ENCODE assay signal across 10 cellular contexts in genomic region chr2:174493549-174494331, GRCh38. TPM values are rescaled to one million over a fixed set of nuclear protein-coding genes. Genes with fewer than 3 reads are reported as not detected.
DNase-seq lines count a peak whose midpoint lies in the region; ATAC-seq and TF ChIP-seq lines count a peak whose summit lies in the region.
"Had no signal": no experiment of that assay in that cellular context is flagged by ENCODE, and none has a peak within 500 bp of the region (broad histone marks: within the 10 kb centered on the region; RNA-seq: fewer than 3 reads in every experiment).

No MANE protein-coding gene starts in this region.

- no peaks in the 10 kb centered on the region for H3K9me3 ChIP-seq in CD8-positive, alpha-beta T cell (ENCODE audit: low read length)
- H3K9me3 ChIP-seq in adrenal gland (replicated peaks in 1 of 3), result no peaks in the 10 kb centered on the region

- no peaks in the 10 kb centered on the region for H3K36me3 Mint-ChIP-seq in CD8-positive, alpha-beta T cell
- no peaks in the 10 kb centered on the region for H3K36me3 Mint-ChIP-seq in endothelial cell (ENCODE audit: low read depth, unreplicated experiment)

- peaks cover 65% of the 10 kb centered on the region for H3K4me1 ChIP-seq in CD8-positive, alpha-beta T cell (ENCODE audit: insufficient read depth, low read length)
- peaks cover 8% of the 10 kb centered on the region in 2 donors for H3K4me1 ChIP-seq in adrenal gland (replicated peaks in 1 of 2)

- no peak for TF ChIP-seq CTCF in CD8-positive, alpha-beta T cell (IDR thresholded peaks at IDR 0.05)
- no peak for TF ChIP-seq CTCF in adrenal gland (IDR thresholded peaks at IDR 0.05)
- TF ChIP-seq CTCF in lower leg skin (IDR thresholded peaks at IDR 0.05), result no peak
- no peak for TF ChIP-seq CTCF in endothelial cell (IDR thresholded peaks at IDR 0.05; ENCODE audit: unreplicated experiment)

- TF ChIP-seq POLR2A in adrenal gland (IDR thresholded peaks at IDR 0.05), result no peak
- TF ChIP-seq POLR2A in lower leg skin (IDR thresholded peaks at IDR 0.05), result no peak

- peak; percentile 39 for ATAC-seq in CD8-positive, alpha-beta T cell
- ATAC-seq in GM19452 (IDR thresholded peaks at IDR 0.05; ENCODE audit: unreplicated experiment) (peak; percentile 32), HG03280 (IDR thresholded peaks at IDR 0.05; ENCODE audit: unreplicated experiment) (peak; percentile 38)

- peak overlapping the region; percentile 71 for H3K27ac ChIP-seq in CD8-positive, alpha-beta T cell (ENCODE audit: low read depth, low read length)
- H3K27ac ChIP-seq in adrenal gland, result peak overlapping the region in 4 of 5 donors; percentile 19 to 65 (median 26)

- DNase-seq in CD8-positive, alpha-beta T cell, result peak in 3 of 7 experiments; percentile 14 to 54 (median 28)
- DNase-seq in adrenal gland (no peak), DMS53 (lab: John Stamatoyannopoulos, UW) (no peak), lower leg skin (ENCODE audit: low spot score in 2 of 2) (no peak), G401 (ENCODE audit: low spot score) (no peak), endothelial cell (ENCODE audit: low spot score) (no peak)
- DNase-seq: GF-D8, NCI-H1092 had no signal

- CTCF ChIA-PET in CD8-positive, alpha-beta T cell (lab: Charles Lee), result interaction anchor here (0.9 to 5.8 kb wide), 13 partner anchors 9 to 200 kb away, joined by 3 to 34 read pairs (median 5); partner anchors contain the start of gene WIPF1

- POLR2A ChIA-PET in CD8-positive, alpha-beta T cell (lab: Charles Lee), result interaction anchor here (0.6 to 2.9 kb wide), 13 partner anchors 9 to 1506 kb away, joined by 3 to 38 read pairs (median 3); partner anchors contain the start of gene WIPF1

- intact Hi-C loops in CD8-positive, alpha-beta T cell (cut with DNase I, micrococcal nuclease), result loop anchor here (1.0 to 10.0 kb wide), 4 partner anchors 8 to 281 kb away; no protein-coding TSS in a partner anchor
- intact Hi-C loops in adrenal gland (cut with DNase I), result no loop called here
- intact Hi-C loops in lower leg skin (cut with DNase I; ENCODE audit: low total_unique reads), result no loop called here

- peaks cover 77% of the 10 kb centered on the region for H3K4me1 Mint-ChIP-seq in CD8-positive, alpha-beta T cell (ENCODE audit: low read depth)
- peaks cover 12% of the 10 kb centered on the region for H3K4me1 Mint-ChIP-seq in endothelial cell (ENCODE audit: unreplicated experiment)

- whole genome bisulfite sequencing in adrenal gland, 4 donors, result 85 to 87% (median 86%) methylated on average over 11 of the region's 11 CpGs
- WGBS in lower leg skin, 2 donors, result 87% methylated on average over 11 of the region's 11 CpGs

- H3K27ac Mint-ChIP-seq in CD8-positive, alpha-beta T cell, result peak overlapping the region; percentile 97
- no peak overlapping the region for H3K27ac Mint-ChIP-seq in endothelial cell (ENCODE audit: unreplicated experiment)

- H3K4me3 ChIP-seq in CD8-positive, alpha-beta T cell (ENCODE audit: low read depth, low read length), result peak overlapping the region; percentile 44
- no peak overlapping the region for H3K4me3 ChIP-seq in adrenal gland
- no peak overlapping the region for H3K4me3 ChIP-seq in lower leg skin (ENCODE audit: low read depth, poor library complexity, severe bottlenecking)

- H3K27me3 ChIP-seq in CD8-positive, alpha-beta T cell (ENCODE audit: insufficient read depth, low read length), result no peaks in the 10 kb centered on the region
- H3K27me3 ChIP-seq in adrenal gland, result no peaks in the 10 kb centered on the region

- H3K4me3 Mint-ChIP-seq in CD8-positive, alpha-beta T cell, result peak overlapping the region; percentile 85
- no peak overlapping the region for H3K4me3 Mint-ChIP-seq in endothelial cell (ENCODE audit: unreplicated experiment)

- H3K9me3 Mint-ChIP-seq in CD8-positive, alpha-beta T cell, result no peaks in the 10 kb centered on the region
- H3K9me3 Mint-ChIP-seq in endothelial cell (ENCODE audit: unreplicated experiment), result no peaks in the 10 kb centered on the region

- no peaks in the 10 kb centered on the region for H3K27me3 Mint-ChIP-seq in CD8-positive, alpha-beta T cell (ENCODE audit: low read depth)
- no peaks in the 10 kb centered on the region for H3K27me3 Mint-ChIP-seq in endothelial cell (ENCODE audit: unreplicated experiment)

- H3K36me3 ChIP-seq in CD8-positive, alpha-beta T cell (ENCODE audit: insufficient read depth, low read length), result no peaks in the 10 kb centered on the region
- H3K36me3 ChIP-seq in adrenal gland (replicated peaks in 1 of 2), result no peaks in the 10 kb centered on the region

- in situ Hi-C loops in G401 (cut with HindIII; ENCODE audit: low sequenced_read_pairs), result no loop called here

RNA-seq across cellular contexts. Expression of gene GPR155, which starts 6.9 kb away (rescaled TPM):
- 10 to 100 TPM; 13.3 to 14.4 TPM for total RNA-seq in CD8-positive, alpha-beta T cell
- 10 to 100 TPM in 5 of 8 donors, 1 to 10 TPM in 3; 6.2 to 17.6 (median 11.5) TPM for total RNA-seq in adrenal gland
- polyA plus RNA-seq in adrenal gland, result 10 to 100 TPM in 1 of 3 donors, 1 to 10 TPM in 2; 1.8 to 10.3 (median 3.9) TPM
- total RNA-seq in lower leg skin, result 10 to 100 TPM; 14.5 to 20.2 (median 17.5) TPM
- 0.20 and 0.37 TPM in 2 replicates for total RNA-seq in G401 (2014; rRNA removed; shearing (Covaris generic))
- total RNA-seq in endothelial cell (ENCODE audit: unreplicated experiment), result 1.7 TPM

Comparison
In these comparisons a context has a peak if more than half of its experiments do, and no peak if none do; other contexts are left out.
1. intact Hi-C loops: an anchor here in CD8-positive, alpha-beta T cell (1.0 to 10.0 kb wide); none called in adrenal gland and lower leg skin.